In the genomic region with DNA sequence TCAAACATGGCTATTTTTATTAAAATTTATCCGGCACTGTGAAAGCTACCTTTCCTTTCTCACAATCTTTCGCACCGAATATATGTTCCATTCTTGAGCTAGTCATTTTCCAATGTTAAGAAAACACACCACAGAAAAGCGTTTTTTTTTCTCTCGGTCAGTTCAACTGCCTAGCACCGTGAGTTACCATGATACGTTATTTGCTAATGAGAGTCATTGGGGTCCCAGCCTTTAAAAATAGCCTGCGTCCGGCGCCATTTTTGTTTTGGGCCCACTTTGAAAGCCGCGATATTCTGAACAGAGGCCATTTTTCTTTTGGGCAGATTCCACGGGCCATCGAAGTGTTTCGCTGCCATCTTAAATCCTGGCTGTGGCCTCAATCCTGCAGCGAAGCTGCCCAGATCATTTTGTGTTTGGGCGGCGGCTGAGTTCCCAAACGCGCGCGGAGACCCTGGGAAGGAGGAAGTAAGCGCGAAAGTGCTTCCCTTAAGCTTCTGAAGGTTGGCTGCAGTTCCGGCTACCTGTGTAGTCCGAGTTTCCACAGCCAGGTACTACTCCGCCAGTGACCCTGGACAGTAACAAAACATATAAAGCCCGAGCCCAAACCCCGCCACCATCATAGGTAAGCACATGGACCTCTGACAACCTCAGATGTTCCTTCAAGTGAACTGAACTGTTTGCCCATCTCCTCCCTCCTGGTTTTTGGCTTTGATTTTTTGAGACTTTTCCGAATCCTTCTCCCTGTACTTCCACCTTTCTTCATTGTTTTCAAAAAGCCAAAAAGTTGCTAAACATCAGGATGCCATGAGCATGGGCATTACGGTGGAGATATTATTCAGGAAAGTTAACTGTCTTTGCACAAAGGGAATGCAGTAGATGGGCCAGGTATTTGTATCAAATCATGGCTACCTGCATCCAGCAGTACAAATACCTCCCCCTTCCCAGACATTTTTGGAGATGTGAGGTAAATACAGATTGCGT, we compare ENCODE assay signal across 1 cellular context.
TF ChIP-seq lines count a peak whose summit lies in the region.

Gene SLX4IP (plus strand): TSS at position 474 of the 981 bp plus-strand sequence. CDS start 22,900 bp downstream, outside the sequence.

TF ChIP-seq in K562, 482 proteins besides CTCF, POLR2A, EP300 and RAD21 (continued from another document and continues in another):
- TF ChIP-seq ZNF584 (CRISPR knock-in tag; IDR thresholded peaks at IDR 0.05; ENCODE audit: low read depth) (peak; percentile 89), ARHGAP35 (IDR thresholded peaks at IDR 0.05; ENCODE audit: partially characterized antibody) (no peak), ZNF445 (CRISPR knock-in tag; IDR thresholded peaks at IDR 0.05; ENCODE audit: low read depth) (no peak), ZFX (CRISPR knock-in tag; IDR thresholded peaks at IDR 0.05) (peak; percentile 83), BRD4 (IDR thresholded peaks at IDR 0.05) (no peak), ZNF75A (CRISPR knock-in tag; IDR thresholded peaks at IDR 0.05) (no peak), HMGN3 (IDR thresholded peaks at IDR 0.05; ENCODE audit: borderline replicate concordance, extremely low read depth, insufficient read length, low read depth, low read length) (no peak), PRMT5 (CRISPR knock-in tag; IDR thresholded peaks at IDR 0.05) (no peak), ZNF644 (tag; IDR thresholded peaks at IDR 0.05; ENCODE audit: low read depth) (peak; percentile 98), TBP (optimal IDR thresholded peaks at IDR 0.05; ENCODE audit: low read depth, low read length) (peak; percentile 54), RERE (CRISPR knock-in tag; IDR thresholded peaks at IDR 0.05; ENCODE audit: borderline replicate concordance) (no peak), TRIM24 (IDR thresholded peaks at IDR 0.05) (no peak), USF1 (CRISPR knock-in tag; IDR thresholded peaks at IDR 0.05) (no peak), SUPT5H (IDR thresholded peaks at IDR 0.05) (peak; percentile 20), NCOR1 (IDR thresholded peaks at IDR 0.05) (no peak), CREBBP (IDR thresholded peaks at IDR 0.05; ENCODE audit: low read depth, low read length) (no peak), NEUROD1 (IDR thresholded peaks at IDR 0.05; ENCODE audit: borderline replicate concordance, low read depth, low read length, partially characterized antibody) (no peak), LCOR (CRISPR knock-in tag; IDR thresholded peaks at IDR 0.05) (no peak), PURB (CRISPR knock-in tag; IDR thresholded peaks at IDR 0.05; ENCODE audit: low read depth) (no peak), ELF1 (tag; IDR thresholded peaks at IDR 0.05) (peak; percentile 84), XRCC5 (IDR thresholded peaks at IDR 0.05; ENCODE audit: low read depth, low read length) (no peak), MEF2D (tag; conservative IDR thresholded peaks at IDR 0.05; ENCODE audit: low read depth) (no peak; the same call in 1 of the 2 replicates), CCAR2 (IDR thresholded peaks at IDR 0.05; ENCODE audit: low read depth, low read length) (no peak), VEZF1 (CRISPR knock-in tag; IDR thresholded peaks at IDR 0.05) (peak; percentile 56), SMAD1 (IDR thresholded peaks at IDR 0.05; ENCODE audit: low read depth, low read length, partially characterized antibody) (no peak), ZEB2 (IDR thresholded peaks at IDR 0.05) (0 out of 2 replicates have a peak, but pooled peaks have one; percentile 17), ZFP36 (IDR thresholded peaks at IDR 0.05; ENCODE audit: low read depth, low read length, partially characterized antibody) (no peak), TCF7L2 (IDR thresholded peaks at IDR 0.05; ENCODE audit: low read depth, low read length) (no peak), C11orf30 (IDR thresholded peaks at IDR 0.05; ENCODE audit: low read depth) (0 out of 2 replicates have a peak, but pooled peaks have one; percentile 7), ETV6 (IDR thresholded peaks at IDR 0.05; ENCODE audit: borderline replicate concordance in 1 of 2, low read depth in 2 of 2, low read length in 1 of 2) (peak in 1 of 2 experiments; percentile 62; a peak in 1 of 4 replicates), ETV6 (CRISPR knock-in tag; IDR thresholded peaks at IDR 0.05; ENCODE audit: borderline replicate concordance) (no peak), ZC3H11A (IDR thresholded peaks at IDR 0.05; ENCODE audit: low read depth, low read length) (no peak), HNRNPL (IDR thresholded peaks at IDR 0.05; ENCODE audit: low read depth, low read length) (no peak), FOXM1 (IDR thresholded peaks at IDR 0.05; ENCODE audit: low read depth) (peak; percentile 40; the same call in 1 of the 2 replicates), FOXM1 (CRISPR knock-in tag; IDR thresholded peaks at IDR 0.05; ENCODE audit: low read depth) (no peak), NCOA2 (IDR thresholded peaks at IDR 0.05; ENCODE audit: partially characterized antibody in 2 of 2) (no peak), U2AF1 (optimal IDR thresholded peaks at IDR 0.05; ENCODE audit: low read depth, low read length) (no peak)
- TF ChIP-seq, protein P1, sequence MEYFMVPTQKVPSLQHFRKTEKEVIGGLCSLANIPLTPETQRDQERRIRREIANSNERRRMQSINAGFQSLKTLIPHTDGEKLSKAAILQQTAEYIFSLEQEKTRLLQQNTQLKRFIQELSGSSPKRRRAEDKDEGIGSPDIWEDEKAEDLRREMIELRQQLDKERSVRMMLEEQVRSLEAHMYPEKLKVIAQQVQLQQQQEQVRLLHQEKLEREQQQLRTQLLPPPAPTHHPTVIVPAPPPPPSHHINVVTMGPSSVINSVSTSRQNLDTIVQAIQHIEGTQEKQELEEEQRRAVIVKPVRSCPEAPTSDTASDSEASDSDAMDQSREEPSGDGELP (CRISPR knock-in tag; IDR thresholded peaks at IDR 0.05; ENCODE audit: borderline replicate concordance): peak; percentile 32; the same call in 1 of the 2 replicates
- TF ChIP-seq, protein P2, sequence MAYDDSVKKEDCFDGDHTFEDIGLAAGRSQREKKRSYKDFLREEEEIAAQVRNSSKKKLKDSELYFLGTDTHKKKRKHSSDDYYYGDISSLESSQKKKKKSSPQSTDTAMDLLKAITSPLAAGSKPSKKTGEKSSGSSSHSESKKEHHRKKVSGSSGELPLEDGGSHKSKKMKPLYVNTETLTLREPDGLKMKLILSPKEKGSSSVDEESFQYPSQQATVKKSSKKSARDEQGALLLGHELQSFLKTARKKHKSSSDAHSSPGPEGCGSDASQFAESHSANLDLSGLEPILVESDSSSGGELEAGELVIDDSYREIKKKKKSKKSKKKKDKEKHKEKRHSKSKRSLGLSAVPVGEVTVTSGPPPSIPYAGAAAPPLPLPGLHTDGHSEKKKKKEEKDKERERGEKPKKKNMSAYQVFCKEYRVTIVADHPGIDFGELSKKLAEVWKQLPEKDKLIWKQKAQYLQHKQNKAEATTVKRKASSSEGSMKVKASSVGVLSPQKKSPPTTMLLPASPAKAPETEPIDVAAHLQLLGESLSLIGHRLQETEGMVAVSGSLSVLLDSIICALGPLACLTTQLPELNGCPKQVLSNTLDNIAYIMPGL (CRISPR knock-in tag; IDR thresholded peaks at IDR 0.05): no peak
- TF ChIP-seq, protein P3, sequence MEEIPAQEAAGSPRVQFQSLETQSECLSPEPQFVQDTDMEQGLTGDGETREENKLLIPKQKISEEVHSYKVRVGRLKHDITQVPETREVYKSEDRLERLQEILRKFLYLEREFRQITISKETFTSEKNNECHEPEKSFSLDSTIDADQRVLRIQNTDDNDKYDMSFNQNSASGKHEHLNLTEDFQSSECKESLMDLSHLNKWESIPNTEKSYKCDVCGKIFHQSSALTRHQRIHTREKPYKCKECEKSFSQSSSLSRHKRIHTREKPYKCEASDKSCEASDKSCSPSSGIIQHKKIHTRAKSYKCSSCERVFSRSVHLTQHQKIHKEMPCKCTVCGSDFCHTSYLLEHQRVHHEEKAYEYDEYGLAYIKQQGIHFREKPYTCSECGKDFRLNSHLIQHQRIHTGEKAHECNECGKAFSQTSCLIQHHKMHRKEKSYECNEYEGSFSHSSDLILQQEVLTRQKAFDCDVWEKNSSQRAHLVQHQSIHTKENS (CRISPR knock-in tag; IDR thresholded peaks at IDR 0.05): no peak
- TF ChIP-seq, protein P4, sequence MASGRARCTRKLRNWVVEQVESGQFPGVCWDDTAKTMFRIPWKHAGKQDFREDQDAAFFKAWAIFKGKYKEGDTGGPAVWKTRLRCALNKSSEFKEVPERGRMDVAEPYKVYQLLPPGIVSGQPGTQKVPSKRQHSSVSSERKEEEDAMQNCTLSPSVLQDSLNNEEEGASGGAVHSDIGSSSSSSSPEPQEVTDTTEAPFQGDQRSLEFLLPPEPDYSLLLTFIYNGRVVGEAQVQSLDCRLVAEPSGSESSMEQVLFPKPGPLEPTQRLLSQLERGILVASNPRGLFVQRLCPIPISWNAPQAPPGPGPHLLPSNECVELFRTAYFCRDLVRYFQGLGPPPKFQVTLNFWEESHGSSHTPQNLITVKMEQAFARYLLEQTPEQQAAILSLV (tag; IDR thresholded peaks at IDR 0.05): 0 out of 2 replicates have a peak, but pooled peaks have one; percentile 17
- TF ChIP-seq, protein P5, sequence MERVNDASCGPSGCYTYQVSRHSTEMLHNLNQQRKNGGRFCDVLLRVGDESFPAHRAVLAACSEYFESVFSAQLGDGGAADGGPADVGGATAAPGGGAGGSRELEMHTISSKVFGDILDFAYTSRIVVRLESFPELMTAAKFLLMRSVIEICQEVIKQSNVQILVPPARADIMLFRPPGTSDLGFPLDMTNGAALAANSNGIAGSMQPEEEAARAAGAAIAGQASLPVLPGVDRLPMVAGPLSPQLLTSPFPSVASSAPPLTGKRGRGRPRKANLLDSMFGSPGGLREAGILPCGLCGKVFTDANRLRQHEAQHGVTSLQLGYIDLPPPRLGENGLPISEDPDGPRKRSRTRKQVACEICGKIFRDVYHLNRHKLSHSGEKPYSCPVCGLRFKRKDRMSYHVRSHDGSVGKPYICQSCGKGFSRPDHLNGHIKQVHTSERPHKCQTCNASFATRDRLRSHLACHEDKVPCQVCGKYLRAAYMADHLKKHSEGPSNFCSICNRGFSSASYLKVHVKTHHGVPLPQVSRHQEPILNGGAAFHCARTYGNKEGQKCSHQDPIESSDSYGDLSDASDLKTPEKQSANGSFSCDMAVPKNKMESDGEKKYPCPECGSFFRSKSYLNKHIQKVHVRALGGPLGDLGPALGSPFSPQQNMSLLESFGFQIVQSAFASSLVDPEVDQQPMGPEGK (CRISPR knock-in tag; IDR thresholded peaks at IDR 0.05; ENCODE audit: borderline replicate concordance): no peak
- TF ChIP-seq, protein P6, sequence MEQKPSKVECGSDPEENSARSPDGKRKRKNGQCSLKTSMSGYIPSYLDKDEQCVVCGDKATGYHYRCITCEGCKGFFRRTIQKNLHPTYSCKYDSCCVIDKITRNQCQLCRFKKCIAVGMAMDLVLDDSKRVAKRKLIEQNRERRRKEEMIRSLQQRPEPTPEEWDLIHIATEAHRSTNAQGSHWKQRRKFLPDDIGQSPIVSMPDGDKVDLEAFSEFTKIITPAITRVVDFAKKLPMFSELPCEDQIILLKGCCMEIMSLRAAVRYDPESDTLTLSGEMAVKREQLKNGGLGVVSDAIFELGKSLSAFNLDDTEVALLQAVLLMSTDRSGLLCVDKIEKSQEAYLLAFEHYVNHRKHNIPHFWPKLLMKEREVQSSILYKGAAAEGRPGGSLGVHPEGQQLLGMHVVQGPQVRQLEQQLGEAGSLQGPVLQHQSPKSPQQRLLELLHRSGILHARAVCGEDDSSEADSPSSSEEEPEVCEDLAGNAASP (IDR thresholded peaks at IDR 0.05): no peak
